In genomic region chr1:152347116-152347728, GRCh38 we compare ENCODE assay signal across 8 cellular contexts. TPM values are rescaled to one million over a fixed set of nuclear protein-coding genes. Genes with fewer than 3 reads are reported as not detected.
DNase-seq lines count a peak whose midpoint lies in the region; ATAC-seq, FAIRE-seq and TF ChIP-seq lines count a peak whose summit lies in the region.

No MANE protein-coding gene starts in this region.

- POLR2A ChIA-PET in K562 (lab: Yijun Ruan, JAX): no interaction called here

- H3K4me2 ChIP-seq in K562 (ENCODE audit: insufficient read depth, low read length): no peak overlapping the region

- H2AFZ ChIP-seq in K562 (ENCODE audit: low read depth, low read length): no peak overlapping the region

- no peak overlapping the region for H3K27ac ChIP-seq in cardiac muscle cell
- H3K27ac ChIP-seq in SJSA1: no peak overlapping the region
- no peak overlapping the region for H3K27ac ChIP-seq in K562 (ENCODE audit: extremely low read depth, low read depth, low read length)
- H3K27ac ChIP-seq in left lung: no peak overlapping the region

- intact Hi-C loops in Right ventricle myocardium superior (cut with DNase I) (no loop called here), K562 (cut with micrococcal nuclease) (loop anchor here (2.0 to 10.0 kb wide), 3 partner anchors 110 to 292 kb away; no protein-coding TSS in a partner anchor), left lung (cut with DNase I) (no loop called here)

- in situ Hi-C loops in K562 (cut with MboI): no loop called here

- no peaks in the 10 kb centered on the region for H3K9me1 ChIP-seq in K562 (ENCODE audit: control insufficient read depth, insufficient read depth, low read length)

- no peaks in the 10 kb centered on the region for H3K79me2 ChIP-seq in K562 (ENCODE audit: control insufficient read depth, insufficient read depth, low read length)

- DNase-seq in cardiac muscle cell (ENCODE audit: low read depth in 1 of 2, low spot score in 1 of 2) (peak in 1 of 2 donors; percentile 67), Right ventricle myocardium superior (no peak), SJSA1 (ENCODE audit: low read depth in 1 of 2, low spot score in 2 of 2) (peak; percentile 57 to 59), K562 (ENCODE audit: extremely low read depth in 1 of 4, low spot score in 3 of 4) (peak; percentile 35 to 70 (median 56)), left lung (no peak)
- peak; percentile 1 to 2 for DNase-seq in stimulated activated CD8-positive, alpha-beta memory T cell treated with anti-CD3 and anti-CD28 coated beads, Interleukin-7, amount 100 ng/mL, for 48 hours (ENCODE audit: extremely low read depth in 1 of 2, low read depth in 1 of 2)

- H3K4me1 ChIP-seq in cardiac muscle cell (ENCODE audit: low read depth): no peaks in the 10 kb centered on the region
- no peaks in the 10 kb centered on the region for H3K4me1 ChIP-seq in SJSA1 (replicated peaks)
- H3K4me1 ChIP-seq in K562 (replicated peaks in 1 of 2; ENCODE audit: control insufficient read depth in 2 of 2, insufficient read depth in 2 of 2, low read length in 2 of 2): no peaks in the 10 kb centered on the region
- no peaks in the 10 kb centered on the region for H3K4me1 ChIP-seq in left lung

- WGBS in K562 (ENCODE audit: insufficient coverage, low coverage, missing lambda C conversion rate): 2% methylated on average over 8 of the region's 8 CpGs

- ATAC-seq in Right ventricle myocardium superior (ENCODE audit: poor library complexity) (no peak), K562 (peak; percentile 77), left lung (peak; percentile 82), HG02798 (IDR thresholded peaks at IDR 0.05; ENCODE audit: poor library complexity, unreplicated experiment) (no peak)

- TF ChIP-seq EP300 in Ishikawa (IDR thresholded peaks at IDR 0.05; ENCODE audit: borderline replicate concordance) (no peak), K562 (IDR thresholded peaks at IDR 0.05; ENCODE audit: low read length) (no peak)

- TF ChIP-seq RAD21 in Ishikawa (IDR thresholded peaks at IDR 0.05; ENCODE audit: low read depth) (peak; percentile 54), K562 (CRISPR knock-in tag; conservative IDR thresholded peaks at IDR 0.05 in 1 of 2, IDR thresholded peaks at IDR 0.05 in 1 of 2) (peak; percentile 22 to 61; a peak in 3 of 4 replicates)

- H3K36me3 ChIP-seq in cardiac muscle cell: no peaks in the 10 kb centered on the region
- H3K36me3 ChIP-seq in SJSA1: no peaks in the 10 kb centered on the region
- H3K36me3 ChIP-seq in K562 (ENCODE audit: control insufficient read depth, insufficient read depth, low read length): no peaks in the 10 kb centered on the region
- H3K36me3 ChIP-seq in left lung: no peaks in the 10 kb centered on the region

- no peak for TF ChIP-seq POLR2A in K562 (conservative IDR thresholded peaks at IDR 0.05)

- CTCF ChIA-PET in K562 (lab: Yijun Ruan, JAX; ENCODE audit: low intra/inter-chr PET ratio): interaction anchor here (0.6 to 1.0 kb wide), 2 partner anchors 111 to 295 kb away, joined by 3 to 4 read pairs; no protein-coding TSS in a partner anchor

- TF ChIP-seq CTCF in cardiac muscle cell (IDR thresholded peaks at IDR 0.05; ENCODE audit: low read depth, low read length): peak; percentile 95
- peak; percentile 61 to 80 (median 69) for TF ChIP-seq CTCF in K562 (IDR thresholded peaks at IDR 0.05 in 2 of 3, conservative IDR thresholded peaks at IDR 0.05 in 1 of 3; ENCODE audit: insufficient read depth in 2 of 3, low read depth in 1 of 3, low read length in 3 of 3)
- peak; percentile 85 to 86 for TF ChIP-seq CTCF in left lung (IDR thresholded peaks at IDR 0.05)

- no peak overlapping the region for H3K4me3 ChIP-seq in cardiac muscle cell
- H3K4me3 ChIP-seq in SJSA1: no peak overlapping the region
- no peak overlapping the region for H3K4me3 ChIP-seq in K562
- no peak overlapping the region for H3K4me3 ChIP-seq in left lung

- H3K9me3 ChIP-seq in cardiac muscle cell (ENCODE audit: low read depth) (peaks cover 7% of the 10 kb centered on the region), SJSA1 (replicated peaks) (no peaks in the 10 kb centered on the region), K562 (replicated peaks; ENCODE audit: control insufficient read depth, insufficient read depth, low read depth, low read length) (no peaks in the 10 kb centered on the region), left lung (no peaks in the 10 kb centered on the region)

- H3K27me3 ChIP-seq in cardiac muscle cell: no peaks in the 10 kb centered on the region
- no peaks in the 10 kb centered on the region; the same call in 1 of the 2 replicates for H3K27me3 ChIP-seq in SJSA1 (replicated peaks)
- no peaks in the 10 kb centered on the region for H3K27me3 ChIP-seq in K562 (ENCODE audit: control insufficient read depth in 2 of 2, insufficient read depth in 2 of 2, low read length in 2 of 2)
- H3K27me3 ChIP-seq in left lung: peaks cover 0 to 8% of the 10 kb centered on the region in 2 donors

- BruUV-seq in K562 (replicated peaks; lab: Mats Ljungman, UMichigan): no TSS peak

- H4K20me1 ChIP-seq in K562 (replicated peaks; ENCODE audit: control insufficient read depth, insufficient read depth, low read length): no peaks in the 10 kb centered on the region

- H3K9ac ChIP-seq in K562 (ENCODE audit: insufficient read depth in 1 of 2, low read depth in 2 of 2, low read length in 2 of 2): no peak overlapping the region

- FAIRE-seq in K562 (lab: Jason Lieb, UNC): peak; percentile 74

TF ChIP-seq in Ishikawa, 13 proteins besides CTCF, POLR2A, EP300 and RAD21 (continues in another document):
- TF ChIP-seq TEAD4 (IDR thresholded peaks at IDR 0.05): no peak
- no peak for TF ChIP-seq MAX (IDR thresholded peaks at IDR 0.05)
- no peak for TF ChIP-seq ZBTB7A (IDR thresholded peaks at IDR 0.05; ENCODE audit: low read depth)
- no peak for TF ChIP-seq CREB1 (IDR thresholded peaks at IDR 0.05; ENCODE audit: low read depth)

TF ChIP-seq in K562, 482 proteins besides CTCF, POLR2A, EP300 and RAD21:
- 0 out of 2 replicates have a peak, but pooled peaks have one; percentile 37 for TF ChIP-seq SMC3 (conservative IDR thresholded peaks at IDR 0.05; ENCODE audit: insufficient read depth, low read depth, low read length)
- TF ChIP-seq ZNF316 (IDR thresholded peaks at IDR 0.05): peak; percentile 72
- 0 out of 2 replicates have a peak, but pooled peaks have one; percentile 2 for TF ChIP-seq NCOR1 (IDR thresholded peaks at IDR 0.05)
- no peak for TF ChIP-seq BMI1 (IDR thresholded peaks at IDR 0.05; ENCODE audit: low read length)
- peak; percentile 45; the same call in 1 of the 2 replicates for TF ChIP-seq C11orf30 (IDR thresholded peaks at IDR 0.05; ENCODE audit: low read depth)

RNA-seq across cellular contexts. Expression of gene FLG2, which starts 12.6 kb away (rescaled TPM):
- total RNA-seq in cardiac muscle cell: not detected in 2 replicates
- not detected in 2 replicates for polyA plus RNA-seq in cardiac muscle cell
- total RNA-seq in Right ventricle myocardium superior: not detected
- total RNA-seq in SJSA1 (2014; rRNA removed; shearing (Covaris generic)): not detected in 2 replicates
- total RNA-seq in K562 (2011; cell fraction: chromatin; rRNA removed; ENCODE audit: low replicate concordance): not detected in 2 replicates
- not detected in 2 replicates for total RNA-seq in K562 (2011; cell fraction: nucleolus; rRNA removed)
- not detected in 2 replicates for total RNA-seq in K562 (2011; cell fraction: nucleoplasm; rRNA removed)
- not detected in 2 replicates for total RNA-seq in K562 (2014; rRNA removed)
- total RNA-seq in K562 (2014; rRNA removed; fragmentation: Illumina TruSeq; extraction: Trizol): not detected in 2 replicates
- total RNA-seq in K562 (2015; rRNA removed; fragmentation: Illumina TruSeq; extraction: Trizol): not detected in 2 replicates
- not detected in 2 replicates for total RNA-seq in K562 (2021)
- not detected in 2 replicates for polyA plus RNA-seq in K562 (2011; rRNA removed)
- not detected in 2 replicates for polyA plus RNA-seq in K562 (2011; cell fraction: cytosol; rRNA removed)
- not detected in 2 replicates for polyA plus RNA-seq in K562 (2011; cell fraction: nucleus; rRNA removed)
- not detected in 2 replicates for polyA plus RNA-seq in K562 (2012)
- not detected in 2 replicates for polyA plus RNA-seq in K562 (2014; fragmentation: Illumina TruSeq; extraction: Trizol)
- not detected for polyA plus RNA-seq in K562 (2014; fragmentation: Nextera tagmentation; extraction: Ambion mirVana)
- not detected in 2 replicates for polyA plus RNA-seq in K562 (2014; rRNA removed)
- not detected in 2 replicates for polyA minus RNA-seq in K562 (2011; rRNA and poly(A)+ RNA removed)
- not detected in 2 replicates for polyA minus RNA-seq in K562 (2011; cell fraction: cytosol; rRNA and poly(A)+ RNA removed)
- not detected in 2 replicates for polyA minus RNA-seq in K562 (2011; cell fraction: nucleus; rRNA and poly(A)+ RNA removed)
- not detected for total RNA-seq in left lung

RNA-seq across cellular contexts. Expression of gene FLG, which starts 22.2 kb away (rescaled TPM):
- total RNA-seq in cardiac muscle cell (not detected in 2 replicates), Right ventricle myocardium superior (not detected), K562 (2014; rRNA removed) (not detected in 2 replicates), K562 (2014; rRNA removed; fragmentation: Illumina TruSeq; extraction: Trizol) (not detected in 2 replicates), K562 (2015; rRNA removed; fragmentation: Illumina TruSeq; extraction: Trizol) (not detected in 2 replicates), K562 (2021) (not detected in 2 replicates), left lung (not detected)
- polyA plus RNA-seq in cardiac muscle cell (not detected in 2 replicates), K562 (2011; rRNA removed) (not detected in 2 replicates), K562 (2014; fragmentation: Illumina TruSeq; extraction: Trizol) (not detected in 2 replicates), K562 (2014; fragmentation: Nextera tagmentation; extraction: Ambion mirVana) (not detected), K562 (2014; rRNA removed) (not detected in 2 replicates)
- total RNA-seq in SJSA1 (2014; rRNA removed; shearing (Covaris generic)): 0.05 and 0.06 TPM in 2 replicates
- total RNA-seq in K562 (2011; cell fraction: chromatin; rRNA removed; ENCODE audit: low replicate concordance): not detected in 2 replicates
- total RNA-seq in K562 (2011; cell fraction: nucleolus; rRNA removed): not detected in 2 replicates
- not detected in 2 replicates for total RNA-seq in K562 (2011; cell fraction: nucleoplasm; rRNA removed)
- not detected in 2 replicates for polyA plus RNA-seq in K562 (2011; cell fraction: cytosol; rRNA removed)
- not detected in 2 replicates for polyA plus RNA-seq in K562 (2011; cell fraction: nucleus; rRNA removed)
- not detected in 2 replicates for polyA plus RNA-seq in K562 (2012)
- not detected in 2 replicates for polyA minus RNA-seq in K562 (2011; rRNA and poly(A)+ RNA removed)
- polyA minus RNA-seq in K562 (2011; cell fraction: cytosol; rRNA and poly(A)+ RNA removed): not detected in 2 replicates
- polyA minus RNA-seq in K562 (2011; cell fraction: nucleus; rRNA and poly(A)+ RNA removed): not detected in 2 replicates

Comparison
In these comparisons a context has a peak if more than half of its experiments do, and no peak if none do; other contexts are left out.
1. DNase-seq: peak in SJSA1 (2 of 2), K562 (4 of 4) and stimulated activated CD8-positive, alpha-beta memory T cell treated with anti-CD3 and anti-CD28 coated beads, Interleukin-7, amount 100 ng/mL, for 48 hours (2 of 2); none in Right ventricle myocardium superior (single experiment) and left lung (0 of 2).
2. ATAC-seq: peak in K562 (single experiment) and left lung (single experiment); none in Right ventricle myocardium superior (single experiment) and HG02798 (single experiment).
3. Peak in every context shown above with its lines, with median percentiles within 50 percentile points of each other: CTCF ChIP-seq.